In the genomic region with DNA sequence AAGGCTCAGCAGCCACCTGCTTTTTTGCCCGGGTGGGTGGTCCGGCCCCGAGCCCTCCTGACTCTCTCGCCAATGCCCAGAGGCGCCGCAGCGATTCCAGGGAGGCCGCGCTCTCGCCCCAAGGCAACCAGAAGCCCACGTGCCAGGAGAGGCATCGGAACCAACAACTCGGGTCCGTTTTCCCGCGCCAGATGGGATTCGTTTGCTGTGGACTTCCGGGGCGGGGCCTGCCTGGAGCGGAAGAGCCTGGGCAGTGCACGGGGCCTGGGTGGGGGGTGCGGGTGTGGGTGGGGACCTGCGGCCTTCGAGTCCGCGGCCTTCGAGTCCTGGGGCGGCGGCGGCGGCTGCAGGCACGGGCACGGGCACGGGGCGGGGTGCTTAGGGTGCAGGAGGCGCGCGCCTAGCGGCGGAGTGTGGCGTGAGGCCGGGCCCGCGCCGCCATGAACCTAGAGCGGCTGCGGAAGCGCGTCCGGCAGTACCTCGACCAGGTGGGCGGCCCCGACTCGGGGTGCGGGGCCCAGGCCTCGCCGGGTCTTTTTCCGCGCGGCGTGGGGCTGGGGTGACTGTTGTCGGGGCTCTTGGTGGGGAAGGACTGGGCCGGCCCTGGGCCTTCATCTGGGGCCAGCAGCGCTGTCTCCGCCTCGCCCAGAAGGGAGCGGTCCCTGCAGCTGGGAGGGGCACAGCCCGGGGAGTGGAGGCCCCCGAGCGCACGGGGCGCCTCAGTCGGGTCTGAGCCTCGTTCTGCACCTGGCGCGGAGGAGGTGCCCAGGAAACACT, we compare ENCODE assay signal across 8 cellular contexts. TPM values are rescaled to one million over a fixed set of nuclear protein-coding genes. Genes with fewer than 3 reads are reported as not detected.
DNase-seq lines count a peak whose midpoint lies in the region; ATAC-seq, FAIRE-seq and TF ChIP-seq lines count a peak whose summit lies in the region.

A gene with protein sequence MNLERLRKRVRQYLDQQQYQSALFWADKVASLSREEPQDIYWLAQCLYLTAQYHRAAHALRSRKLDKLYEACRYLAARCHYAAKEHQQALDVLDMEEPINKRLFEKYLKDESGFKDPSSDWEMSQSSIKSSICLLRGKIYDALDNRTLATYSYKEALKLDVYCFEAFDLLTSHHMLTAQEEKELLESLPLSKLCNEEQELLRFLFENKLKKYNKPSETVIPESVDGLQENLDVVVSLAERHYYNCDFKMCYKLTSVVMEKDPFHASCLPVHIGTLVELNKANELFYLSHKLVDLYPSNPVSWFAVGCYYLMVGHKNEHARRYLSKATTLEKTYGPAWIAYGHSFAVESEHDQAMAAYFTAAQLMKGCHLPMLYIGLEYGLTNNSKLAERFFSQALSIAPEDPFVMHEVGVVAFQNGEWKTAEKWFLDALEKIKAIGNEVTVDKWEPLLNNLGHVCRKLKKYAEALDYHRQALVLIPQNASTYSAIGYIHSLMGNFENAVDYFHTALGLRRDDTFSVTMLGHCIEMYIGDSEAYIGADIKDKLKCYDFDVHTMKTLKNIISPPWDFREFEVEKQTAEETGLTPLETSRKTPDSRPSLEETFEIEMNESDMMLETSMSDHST (plus strand): TSS at position 253 of the 777 bp plus-strand sequence. CDS start 188 bp downstream, at position 441.

- CTCF ChIA-PET in OCI-LY7 (lab: Charles Lee; ENCODE audit: unreplicated experiment): no interaction called here

- H3K4me1 ChIP-seq in HUES64 (ENCODE audit: insufficient read depth, low read length) (peaks cover 20% of the 10 kb centered on the region), OCI-LY7 (ENCODE audit: insufficient read depth, low read length, poor library complexity, severe bottlenecking) (peaks cover 16% of the 10 kb centered on the region), mononuclear cell (ENCODE audit: insufficient read depth, low read length) (peaks cover 17% of the 10 kb centered on the region)

- H3K4me2 ChIP-seq in OCI-LY7 (ENCODE audit: low read length): peak within 1 kb of the TSS; percentile 98

- WGBS in HUES64: 1% methylated on average over 76 of the region's 76 CpGs

- H3K27me3 ChIP-seq in HUES64 (ENCODE audit: insufficient read depth, low read length) (peaks cover 6% of the 10 kb centered on the region; the same call in 1 of the 2 replicates), mononuclear cell (ENCODE audit: insufficient read depth, low read length) (no peaks in the 10 kb centered on the region)

- intact Hi-C loops in OCI-LY7 (cut with micrococcal nuclease; ENCODE audit: unreplicated experiment): loop anchor here (2.0 kb wide), 1 partner anchor 46 kb away; a partner anchor contains a TSS

- peak within 1 kb of the TSS; percentile 99 for H2AFZ ChIP-seq in OCI-LY7 (ENCODE audit: low read length)

- H3K4me3 ChIP-seq in HUES64 (ENCODE audit: low read length): peak within 1 kb of the TSS; percentile 92
- H3K4me3 ChIP-seq in OCI-LY7 (ENCODE audit: low read depth, low read length, poor library complexity, severe bottlenecking): peak within 1 kb of the TSS; percentile 80
- peak within 1 kb of the TSS; percentile 76 for H3K4me3 ChIP-seq in mononuclear cell (ENCODE audit: low read length)

- DNase-seq in D721Med (ENCODE audit: insufficient read length, low spot score): peak; percentile 84
- peak; percentile 88 for DNase-seq in OCI-LY7 (ENCODE audit: low spot score)
- peak; percentile 79 for DNase-seq in activated T-cell treated with anti-CD3 and anti-CD28 coated beads for 1 hour (ENCODE audit: low read depth)
- peak; percentile 95 for DNase-seq in epidermal melanocyte (ENCODE audit: insufficient read length, low spot score)
- peak; percentile 88 to 94 for DNase-seq in stimulated activated CD8-positive, alpha-beta memory T cell treated with anti-CD3 and anti-CD28 coated beads, Interleukin-2, amount 100 ng/mL, for 48 hours (ENCODE audit: low read depth in 2 of 2)

- ATAC-seq in GM21447 (IDR thresholded peaks at IDR 0.05; ENCODE audit: unreplicated experiment): peak; percentile 84

- H3K9me2 ChIP-seq in OCI-LY7 (ENCODE audit: insufficient read depth, low read length): no peaks in the 10 kb centered on the region

- H3K79me2 ChIP-seq in OCI-LY7 (ENCODE audit: insufficient read depth, low read depth, low read length): peaks cover 22% of the 10 kb centered on the region

- 0 out of 2 replicates have a peak, but pooled peaks cover 4% of the 10 kb centered on the region for H4K20me1 ChIP-seq in OCI-LY7 (ENCODE audit: insufficient read depth, low read length)

- no TSS peak for BruUV-seq in OCI-LY7 (replicated peaks; lab: Mats Ljungman, UMichigan)

- FAIRE-seq in D721Med (lab: Jason Lieb, UNC): no peak

- H3K9me3 ChIP-seq in HUES64 (ENCODE audit: insufficient read depth, low read depth, low read length) (peaks cover 3% of the 10 kb centered on the region; the same call in 1 of the 2 replicates), OCI-LY7 (ENCODE audit: low read length) (no peaks in the 10 kb centered on the region), mononuclear cell (ENCODE audit: low read depth, low read length) (no peaks in the 10 kb centered on the region)

- no peak for TF ChIP-seq CTCF in D721Med (IDR thresholded peaks at IDR 0.05; ENCODE audit: insufficient read depth, missing control alignments)
- TF ChIP-seq CTCF in OCI-LY7 (conservative IDR thresholded peaks at IDR 0.05; ENCODE audit: low read length): no peak

- H3K27ac ChIP-seq in HUES64 (ENCODE audit: low read depth, low read length) (peak within 1 kb of the TSS; percentile 76), OCI-LY7 (ENCODE audit: low read depth, low read length, poor library complexity, severe bottlenecking) (peak within 1 kb of the TSS; percentile 64)

- POLR2A ChIA-PET in OCI-LY7 (lab: Charles Lee): interaction anchor here (0.9 kb wide), 1 partner anchor 44 kb away, joined by 3 read pairs; no protein-coding TSS in a partner anchor

- H3K36me3 ChIP-seq in HUES64 (ENCODE audit: insufficient read depth, low read length) (peaks cover 34% of the 10 kb centered on the region), OCI-LY7 (ENCODE audit: insufficient read depth, low read length) (peaks cover 32% of the 10 kb centered on the region)

- H3K9ac ChIP-seq in HUES64 (ENCODE audit: low read depth, low read length): peak within 1 kb of the TSS; percentile 87

RNA-seq across cellular contexts. Expression of the gene that starts here (rescaled TPM):
- 68.9 TPM for polyA plus RNA-seq in HUES64 (2013, experiment 1 of 2)
- polyA plus RNA-seq in HUES64 (2013, experiment 2 of 2): 64.1 TPM
- total RNA-seq in OCI-LY7 (2014; rRNA removed; shearing (Covaris generic)): 21.7 and 23.1 TPM in 2 replicates
- total RNA-seq in OCI-LY7 (2022) (48.7 and 54.8 TPM in 2 replicates), mononuclear cell (27.4 TPM)

Comparison
In these comparisons a context has a peak if more than half of its experiments do, and no peak if none do; other contexts are left out.
1. Peak in every context shown above with its lines: DNase-seq, ATAC-seq, H3K4me3 ChIP-seq and H3K27ac ChIP-seq.